ENCODE assay signal across 22 cellular contexts in the genomic region with DNA sequence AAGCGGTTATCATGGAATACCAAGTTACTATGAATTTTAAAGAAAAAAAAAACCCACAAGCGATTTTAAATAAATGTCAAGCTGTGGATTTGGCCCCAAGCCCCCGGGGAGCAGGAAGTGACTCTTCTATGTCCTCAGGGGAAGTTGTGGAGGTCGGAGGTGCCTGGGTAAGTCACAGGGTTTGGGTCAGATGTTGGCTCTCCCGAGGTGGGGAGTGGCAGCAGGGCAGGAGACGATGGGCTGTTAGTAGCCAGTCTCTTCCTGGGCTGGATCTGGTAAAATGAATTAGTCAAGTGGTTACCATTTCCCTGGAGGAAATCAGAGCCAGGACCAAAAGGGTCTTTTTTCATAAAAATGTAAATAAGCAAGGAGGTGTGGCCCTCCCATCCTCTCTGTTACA.
"Had no signal": no experiment of that assay in that cellular context is flagged by ENCODE, and none has a peak within 500 bp of the region (broad histone marks: within the 10 kb centered on the region; RNA-seq: fewer than 3 reads in every experiment).

No MANE protein-coding gene starts in this region.

- H3K36me3 ChIP-seq: left lung, uterus, WERI-Rb-1 had no signal

- ATAC-seq: activated CD8-positive, alpha-beta memory T cell treated with anti-CD3 and anti-CD28 coated beads, Interleukin-2, amount 10 ng/mL, durations not matched to agents 7 days and 5 days; activated T-helper 17 cell treated with anti-CD3 and anti-CD28 coated beads, Interleukin-2, amount 50 U/mL, for 72 hours; effector memory CD8-positive, alpha-beta T cell; esophagus mucosa; left lung; sciatic nerve; stimulated activated naive B cell treated with anti-CD40 and anti-IgM and Interleukin-4, amounts not matched to agents 10 μg/mL and 1 μg/mL and 100 μg/mL, for 72 hours had no signal

- H3K27ac ChIP-seq: left lung, uterus, WERI-Rb-1 had no signal

- H3K9me3 Mint-ChIP-seq: activated T-helper 17 cell treated with anti-CD3 and anti-CD28 coated beads, Interleukin-2, amount 50 U/mL, for 72 hours; effector memory CD8-positive, alpha-beta T cell had no signal

- H3K27ac Mint-ChIP-seq: activated CD8-positive, alpha-beta memory T cell treated with anti-CD3 and anti-CD28 coated beads, Interleukin-2, amount 10 ng/mL, durations not matched to agents 7 days and 5 days; activated naive CD8-positive, alpha-beta T cell treated with anti-CD3 and anti-CD28 coated beads for 36 hours; effector memory CD8-positive, alpha-beta T cell; stimulated activated naive B cell treated with anti-CD40 and anti-IgM and Interleukin-4, amounts not matched to agents 10 μg/mL and 1 μg/mL and 100 μg/mL, for 72 hours had no signal

- H3K4me1 ChIP-seq: uterus had no signal

- H3K9me3 ChIP-seq: left lung, uterus had no signal

- DNase-seq: activated CD4-positive, alpha-beta T cell treated with anti-CD3 and anti-CD28 coated beads for 1 hour; activated CD8-positive, alpha-beta memory T cell treated with anti-CD3 and anti-CD28 coated beads, Interleukin-2, amount 10 ng/mL, durations not matched to agents 7 days and 5 days; activated naive CD8-positive, alpha-beta T cell treated with anti-CD3 and anti-CD28 coated beads for 36 hours; central memory CD4-positive, alpha-beta T cell; dermis blood vessel endothelial cell; effector memory CD8-positive, alpha-beta T cell; foreskin melanocyte; hippocampal formation; kidney glomerular epithelial cell; left lung; naive B cell; small intestine; stimulated activated CD4-positive, alpha-beta T cell treated with anti-CD3 and anti-CD28 coated beads, Interleukin-2, amount 100 ng/mL, for 24 hours; stimulated activated naive B cell treated with anti-CD40 and anti-IgM and Interleukin-4, amounts not matched to agents 10 μg/mL and 1 μg/mL and 100 μg/mL, for 72 hours; trophoblast cell; uterus; WERI-Rb-1 had no signal

- H3K4me3 ChIP-seq: left lung, lung, uterus had no signal

- H3K4me3 Mint-ChIP-seq: activated CD8-positive, alpha-beta memory T cell treated with anti-CD3 and anti-CD28 coated beads, Interleukin-2, amount 10 ng/mL, durations not matched to agents 7 days and 5 days; activated naive CD8-positive, alpha-beta T cell treated with anti-CD3 and anti-CD28 coated beads for 36 hours; activated T-helper 17 cell treated with anti-CD3 and anti-CD28 coated beads, Interleukin-2, amount 50 U/mL, for 72 hours; effector memory CD8-positive, alpha-beta T cell; naive B cell; neural crest cell; stimulated activated naive B cell treated with anti-CD40 and anti-IgM and Interleukin-4, amounts not matched to agents 10 μg/mL and 1 μg/mL and 100 μg/mL, for 72 hours had no signal
